1 cellular context compared by ENCODE assay signal in genomic region chr2:154697422-154698237, GRCh38.
TF ChIP-seq lines count a peak whose summit lies in the region.

No MANE protein-coding gene starts in this region.

TF ChIP-seq in WTC11, 78 proteins besides CTCF, POLR2A, EP300 and RAD21 (continued from another document):
- TF ChIP-seq AR (CRISPR knock-in tag; IDR thresholded peaks at IDR 0.05) (no peak), FOXK1 (CRISPR knock-in tag; IDR thresholded peaks at IDR 0.05) (no peak), CDX4 (CRISPR knock-in tag; IDR thresholded peaks at IDR 0.05; ENCODE audit: borderline replicate concordance) (no peak), TP53 (CRISPR knock-in tag; IDR thresholded peaks at IDR 0.05) (no peak), ARID4B (CRISPR knock-in tag; IDR thresholded peaks at IDR 0.05; ENCODE audit: borderline replicate concordance) (peak; percentile 53; the same call in 1 of the 2 replicates), PRRX2 (CRISPR knock-in tag; IDR thresholded peaks at IDR 0.05) (no peak), E2F4 (CRISPR knock-in tag; IDR thresholded peaks at IDR 0.05; ENCODE audit: borderline replicate concordance, low read depth) (0 out of 2 replicates have a peak, but pooled peaks have one; percentile 52)
TF ChIP-seq in WTC11: peak in this region for 14.
